21 cellular contexts compared by ENCODE assay signal in genomic region chr18:61394983-61395382, GRCh38.
DNase-seq lines count a peak whose midpoint lies in the region; TF ChIP-seq lines count a peak whose summit lies in the region.
"Had no signal": no experiment of that assay in that cellular context is flagged by ENCODE, and none has a peak within 500 bp of the region (broad histone marks: within the 10 kb centered on the region; RNA-seq: fewer than 3 reads in every experiment).

No MANE protein-coding gene starts in this region.

- POLR2A ChIA-PET in RWPE1 (lab: Yijun Ruan, JAX; ENCODE audit: low non-redundant PET): no interaction called here

- no peak overlapping the region for H3K9ac ChIP-seq in GM23248
- H3K9ac ChIP-seq in mesendoderm (ENCODE audit: low read length): no peak overlapping the region
- H3K9ac ChIP-seq: BLaER1 treated with 17β-estradiol and CSF1 and Interleukin-3, amounts not matched to agents 10 nM and 100 nM had no signal

- H3K4me1 ChIP-seq in ACC112 (ENCODE audit: control insufficient read depth, insufficient read depth, low read length, unreplicated experiment): peaks cover 22% of the 10 kb centered on the region
- H3K4me1 ChIP-seq in GM23248 (ENCODE audit: insufficient read depth): peaks cover 23% of the 10 kb centered on the region
- H3K4me1 ChIP-seq in mesendoderm (ENCODE audit: control insufficient read depth, low read depth, low read length): no peaks in the 10 kb centered on the region
- H3K4me1 ChIP-seq: HAP-1 had no signal

- no peaks in the 10 kb centered on the region for H3K27me3 ChIP-seq in ACC112 (ENCODE audit: insufficient read depth, low read length)
- H3K27me3 ChIP-seq in GM23248 (replicated peaks; ENCODE audit: insufficient read depth): no peaks in the 10 kb centered on the region
- H3K27me3 ChIP-seq in mesendoderm (ENCODE audit: insufficient read depth, low read length, poor library complexity): no peaks in the 10 kb centered on the region
- H3K27me3 ChIP-seq: BLaER1 treated with 17β-estradiol and CSF1 and Interleukin-3, amounts not matched to agents 10 nM and 100 nM had no signal

- no peaks in the 10 kb centered on the region for H3K9me3 ChIP-seq in GM23248 (ENCODE audit: low read depth)
- H3K9me3 ChIP-seq: HAP-1 had no signal

- H3K9me2 ChIP-seq in GM23248 (ENCODE audit: insufficient read depth): no peaks in the 10 kb centered on the region

- no peak overlapping the region for H3K18ac ChIP-seq in mesendoderm (ENCODE audit: low read length)

- DNase-seq in GM23248 (peak; percentile 39), cardiac fibroblast (ENCODE audit: low read depth in 2 of 2) (peak; percentile 17 to 35), mesendoderm (peak; percentile 35), RWPE1 (ENCODE audit: low spot score) (no peak), 8988T (no peak), lower leg skin (ENCODE audit: low spot score in 2 of 2) (no peak)
- DNase-seq: AML-193; CD4-positive, alpha-beta T cell; GF-D8; HFFc6; KG1; MM.1S; NCI-H2029; NCI-H226; NCI-H510A; NCI-H69; RPMI8226; SHP77 had no signal

- intact Hi-C loops in lower leg skin (cut with DNase I; ENCODE audit: low total_unique reads): no loop called here

- no peak overlapping the region for H3K4me3 ChIP-seq in ACC112 (ENCODE audit: low read depth, low read length)
- H3K4me3 ChIP-seq in GM23248: no peak overlapping the region
- no peak overlapping the region for H3K4me3 ChIP-seq in cardiac fibroblast (replicated peaks in 1 of 2; ENCODE audit: low read depth in 2 of 2, low read length in 2 of 2)
- no peak overlapping the region for H3K4me3 ChIP-seq in mesendoderm (ENCODE audit: low read length)
- H3K4me3 ChIP-seq in lower leg skin (ENCODE audit: low read depth, poor library complexity, severe bottlenecking): no peak overlapping the region
- H3K4me3 ChIP-seq: BLaER1 treated with 17β-estradiol and CSF1 and Interleukin-3, amounts not matched to agents 10 nM and 100 nM; HAP-1 had no signal

- TF ChIP-seq CTCF in cardiac fibroblast (IDR thresholded peaks at IDR 0.05; ENCODE audit: low read depth, low read length) (no peak), RWPE1 (conservative IDR thresholded peaks at IDR 0.05; ENCODE audit: low read depth) (no peak), lower leg skin (IDR thresholded peaks at IDR 0.05) (no peak)

- H3K4ac ChIP-seq in mesendoderm (ENCODE audit: low read depth, low read length): no peak overlapping the region

- H2AFZ ChIP-seq in ACC112 (ENCODE audit: low read length, unreplicated experiment) (peak overlapping the region; percentile 59), GM23248 (no peak overlapping the region)

- no peak overlapping the region for H3K4me2 ChIP-seq in GM23248 (ENCODE audit: unreplicated experiment)
- no peak overlapping the region for H3K4me2 ChIP-seq in mesendoderm (ENCODE audit: low read length)
- H3K4me2 ChIP-seq: BLaER1 treated with 17β-estradiol and CSF1 and Interleukin-3, amounts not matched to agents 10 nM and 100 nM had no signal

- no peak overlapping the region for H4K5ac ChIP-seq in mesendoderm (ENCODE audit: low read length)

- H2BK5ac ChIP-seq in mesendoderm (ENCODE audit: low read length): no peak overlapping the region

- H2BK120ac ChIP-seq in mesendoderm (ENCODE audit: low read depth, low read length): no peak overlapping the region

- CTCF ChIA-PET in RWPE1 (lab: Yijun Ruan, JAX): no interaction called here

- peaks cover 17% of the 10 kb centered on the region for H3F3A ChIP-seq in GM23248 (ENCODE audit: insufficient read depth)

- no peak overlapping the region for H3K23ac ChIP-seq in mesendoderm (ENCODE audit: low read length)

- H3K79me2 ChIP-seq in ACC112 (ENCODE audit: control insufficient read depth, insufficient read depth, low read length, unreplicated experiment): no peaks in the 10 kb centered on the region
- no peaks in the 10 kb centered on the region for H3K79me2 ChIP-seq in GM23248 (ENCODE audit: insufficient read depth)
- no peaks in the 10 kb centered on the region for H3K79me2 ChIP-seq in mesendoderm (ENCODE audit: control insufficient read depth, insufficient read depth, low read length)

- no peak overlapping the region for H4K8ac ChIP-seq in mesendoderm (ENCODE audit: low read depth, low read length)

- H3K27ac ChIP-seq in ACC112 (ENCODE audit: low read depth, low read length): no peak overlapping the region
- no peak overlapping the region for H3K27ac ChIP-seq in GM23248
- H3K27ac ChIP-seq in mesendoderm (ENCODE audit: low read depth, low read length): no peak overlapping the region
- no peak overlapping the region for H3K27ac ChIP-seq in RWPE1
- H3K27ac ChIP-seq: BLaER1 treated with 17β-estradiol and CSF1 and Interleukin-3, amounts not matched to agents 10 nM and 100 nM had no signal

- in situ Hi-C loops in GM23248 (cut with MboI): no loop called here

- no peak for TF ChIP-seq POLR2A in lower leg skin (IDR thresholded peaks at IDR 0.05)

- H3K56ac ChIP-seq in mesendoderm (ENCODE audit: low read length): no peak overlapping the region

- H3K36me3 ChIP-seq in ACC112 (ENCODE audit: insufficient read depth, low read length) (no peaks in the 10 kb centered on the region), GM23248 (ENCODE audit: low read depth) (no peaks in the 10 kb centered on the region), mesendoderm (ENCODE audit: control insufficient read depth, insufficient read depth, low read length) (no peaks in the 10 kb centered on the region)
- H3K36me3 ChIP-seq: BLaER1 treated with 17β-estradiol and CSF1 and Interleukin-3, amounts not matched to agents 10 nM and 100 nM; HAP-1 had no signal

- H2BK15ac ChIP-seq in mesendoderm (replicated peaks; ENCODE audit: low read depth): no peak overlapping the region

- no peaks in the 10 kb centered on the region for H3K79me1 ChIP-seq in mesendoderm (ENCODE audit: low read length)

- H4K20me1 ChIP-seq in GM23248 (ENCODE audit: insufficient read depth): no peaks in the 10 kb centered on the region
- H4K20me1 ChIP-seq: BLaER1 treated with 17β-estradiol and CSF1 and Interleukin-3, amounts not matched to agents 10 nM and 100 nM had no signal

- H2AK5ac ChIP-seq in mesendoderm (ENCODE audit: low read length): no peak overlapping the region

Comparison
In these comparisons a context has a peak if more than half of its experiments do, and no peak if none do; other contexts are left out.
1. DNase-seq: peak in GM23248 (single experiment), cardiac fibroblast (2 of 2) and mesendoderm (single experiment); none in RWPE1 (single experiment), 8988T (single experiment) and lower leg skin (0 of 2).